In the genomic region with DNA sequence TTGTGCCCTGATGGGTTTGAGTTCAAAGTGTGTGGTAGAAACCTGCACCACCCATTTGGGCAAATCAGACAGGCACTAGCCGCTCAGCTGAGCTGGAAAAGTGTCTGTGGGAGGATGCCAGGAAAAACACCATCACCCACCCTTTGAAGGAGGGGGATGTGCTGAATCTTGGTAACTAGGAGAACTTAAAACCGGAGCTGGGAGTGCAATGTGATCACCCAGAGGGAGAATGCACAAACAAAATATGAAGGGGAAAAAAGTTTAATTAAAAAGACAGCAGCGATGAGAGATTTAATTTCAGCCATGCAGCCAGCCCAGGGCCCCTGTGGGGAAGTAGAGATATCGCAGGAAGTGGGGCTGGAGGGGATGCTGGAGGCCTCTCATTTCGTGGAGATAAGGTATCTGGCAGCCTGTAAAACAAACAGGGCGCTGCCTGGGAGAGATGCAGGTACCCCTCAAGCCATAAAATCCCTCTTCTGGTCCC, we compare ENCODE assay signal across 11 cellular contexts.
DNase-seq lines count a peak whose midpoint lies in the region; ATAC-seq and TF ChIP-seq lines count a peak whose summit lies in the region.
"Had no signal": no experiment of that assay in that cellular context is flagged by ENCODE, and none has a peak within 500 bp of the region (broad histone marks: within the 10 kb centered on the region; RNA-seq: fewer than 3 reads in every experiment).

No MANE protein-coding gene starts in this region.

- DNase-seq in left cardiac atrium (no peak), cardiac septum (ENCODE audit: low spot score) (no peak), SK-N-DZ (ENCODE audit: low spot score) (peak; percentile 43), left ventricle myocardium superior (no peak), thyroid gland (no peak), OCI-M2 (lab: John Stamatoyannopoulos, UW; ENCODE audit: unreplicated experiment) (no peak), NCI-H226 (no peak)
- no peak for DNase-seq in CD4-positive, alpha-beta memory T cell
- DNase-seq: erythroblast; stimulated activated CD4-positive, alpha-beta T cell treated with anti-CD3 and anti-CD28 coated beads, Interleukin-2, amount 100 ng/mL, for 48 hours had no signal

- H3K4me3 ChIP-seq in thyroid gland (replicated peaks in 1 of 3), result no peak overlapping the region
- H3K4me3 ChIP-seq in CD4-positive, alpha-beta memory T cell (ENCODE audit: low read length in 2 of 2), result no peak overlapping the region

- ATAC-seq in left cardiac atrium (peak; percentile 16 to 52), left ventricle myocardium superior (peak; percentile 23)

- no peaks in the 10 kb centered on the region for H3K27me3 ChIP-seq in thyroid gland
- no peaks in the 10 kb centered on the region for H3K27me3 ChIP-seq in CD4-positive, alpha-beta memory T cell (ENCODE audit: insufficient read depth, low read length)

- intact Hi-C loops in left cardiac atrium (cut with DNase I) (no loop called here), cardiac septum (cut with DNase I) (no loop called here), left ventricle myocardium superior (cut with micrococcal nuclease) (no loop called here), thyroid gland (cut with DNase I) (no loop called here)
- intact Hi-C loops in CD4-positive, alpha-beta memory T cell (cut with micrococcal nuclease), result no loop called here

- POLR2A ChIA-PET in CD4-positive, alpha-beta memory T cell (lab: Charles Lee; ENCODE audit: partially characterized antibody), result no interaction called here

- CTCF ChIA-PET in CD4-positive, alpha-beta memory T cell (lab: Charles Lee; ENCODE audit: partially characterized antibody), result no interaction called here

- H3K27ac ChIP-seq in thyroid gland, result peak overlapping the region in 2 of 3 donors; percentile 45 to 66
- no peak overlapping the region for H3K27ac ChIP-seq in CD4-positive, alpha-beta memory T cell (ENCODE audit: low read depth, low read length)

- TF ChIP-seq CTCF in thyroid gland (IDR thresholded peaks at IDR 0.05), result no peak

- H3K4me1 ChIP-seq in thyroid gland, result peaks cover 14 to 20% of the 10 kb centered on the region in 2 donors
- no peaks in the 10 kb centered on the region for H3K4me1 ChIP-seq in CD4-positive, alpha-beta memory T cell (ENCODE audit: insufficient read depth, low read length)

- no peaks in the 10 kb centered on the region for H3K9me3 ChIP-seq in thyroid gland
- no peaks in the 10 kb centered on the region for H3K9me3 ChIP-seq in CD4-positive, alpha-beta memory T cell (ENCODE audit: control insufficient read depth in 1 of 2, low read length in 2 of 2)

- H3K4me1 Mint-ChIP-seq in CD4-positive, alpha-beta memory T cell, result peaks cover 8 to 15% (median 10%) of the 10 kb centered on the region in 4 donors

- no peak for TF ChIP-seq POLR2A in thyroid gland (IDR thresholded peaks at IDR 0.05)

- H3K27ac Mint-ChIP-seq in CD4-positive, alpha-beta memory T cell, result no peak overlapping the region
- H3K27ac Mint-ChIP-seq: activated naive CD4-positive, alpha-beta T cell treated with anti-CD3 and anti-CD28 coated beads, Interleukin-2, amount 50 U/mL, for 24 hours had no signal

- no peaks in the 10 kb centered on the region for H3K27me3 Mint-ChIP-seq in CD4-positive, alpha-beta memory T cell
- H3K27me3 Mint-ChIP-seq: activated naive CD4-positive, alpha-beta T cell treated with anti-CD3 and anti-CD28 coated beads, Interleukin-2, amount 50 U/mL, for 24 hours had no signal

- no peaks in the 10 kb centered on the region for H3K36me3 Mint-ChIP-seq in CD4-positive, alpha-beta memory T cell
- H3K36me3 Mint-ChIP-seq: activated naive CD4-positive, alpha-beta T cell treated with anti-CD3 and anti-CD28 coated beads, Interleukin-2, amount 50 U/mL, for 24 hours had no signal

- H3K36me3 ChIP-seq in thyroid gland, result no peaks in the 10 kb centered on the region
- no peaks in the 10 kb centered on the region for H3K36me3 ChIP-seq in CD4-positive, alpha-beta memory T cell (ENCODE audit: insufficient read depth, low read length)

- peaks cover 0 to 2% (median 0%) of the 10 kb centered on the region in 8 donors for H3K9me3 Mint-ChIP-seq in CD4-positive, alpha-beta memory T cell
- H3K9me3 Mint-ChIP-seq: activated naive CD4-positive, alpha-beta T cell treated with anti-CD3 and anti-CD28 coated beads, Interleukin-2, amount 50 U/mL, for 24 hours had no signal

- 51 to 69% methylated on average over 6 of the region's 6 CpGs for WGBS in thyroid gland, 2 donors

- no peak overlapping the region for H3K4me3 Mint-ChIP-seq in CD4-positive, alpha-beta memory T cell
- H3K4me3 Mint-ChIP-seq: activated naive CD4-positive, alpha-beta T cell treated with anti-CD3 and anti-CD28 coated beads, Interleukin-2, amount 50 U/mL, for 24 hours had no signal
